8 cellular contexts compared by ENCODE assay signal in the genomic region with DNA sequence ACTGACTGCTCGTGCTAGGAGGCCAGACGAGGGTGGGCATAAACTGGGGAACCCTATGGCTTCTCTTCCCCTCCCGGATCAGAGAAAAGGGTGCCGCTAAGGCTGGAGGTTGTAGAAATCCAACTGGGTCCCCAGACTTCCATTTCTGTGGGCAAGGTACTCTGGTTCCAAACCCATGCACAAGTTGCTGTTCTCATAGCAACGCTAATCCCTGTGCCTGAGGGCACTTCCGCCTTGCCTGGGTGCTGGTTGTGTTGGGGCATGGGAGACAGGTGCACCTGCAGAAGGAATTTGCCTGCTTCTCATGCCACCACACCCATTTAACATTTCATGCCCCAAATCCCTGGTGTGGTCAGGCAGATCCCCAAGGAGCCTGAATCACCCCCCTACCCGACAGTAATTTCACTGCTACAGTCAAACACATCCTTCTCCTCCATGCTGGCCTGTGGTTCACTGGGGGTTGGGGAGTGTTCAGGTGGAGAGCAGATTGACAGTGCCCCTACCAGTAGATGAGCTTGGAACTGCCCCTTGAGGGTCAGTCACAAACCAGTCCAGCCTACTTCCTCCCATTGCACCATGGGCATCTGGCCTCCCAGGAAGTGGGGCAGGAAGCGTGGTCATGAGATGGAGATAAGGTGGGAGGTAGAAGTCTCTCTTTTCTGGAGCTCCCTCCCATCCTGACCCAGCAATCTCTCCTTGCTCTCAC. TPM values are rescaled to one million over a fixed set of nuclear protein-coding genes. Genes with fewer than 3 reads are reported as not detected.
DNase-seq lines count a peak whose midpoint lies in the region; ATAC-seq, FAIRE-seq and TF ChIP-seq lines count a peak whose summit lies in the region.

No MANE protein-coding gene starts in this region.

- peak; percentile 94 for FAIRE-seq in K562 (lab: Jason Lieb, UNC)

- DNase-seq in CD8-positive, alpha-beta memory T cell = peak in 3 of 5 donors; percentile 30 to 58 (median 55)
- peak; percentile 68 for DNase-seq in GM23338 (ENCODE audit: low spot score)
- peak; percentile 82 for DNase-seq in OCI-M1 (lab: John Stamatoyannopoulos, UW)
- peak; percentile 56 to 89 (median 74) for DNase-seq in K562 (ENCODE audit: extremely low read depth in 1 of 4, low spot score in 3 of 4)
- DNase-seq in stimulated activated naive CD8-positive, alpha-beta T cell treated with anti-CD3 and anti-CD28 coated beads, Interleukin-15, amount 100 ng/mL, for 72 hours = peak in 1 of 2 donors; percentile 50

- H3K9me1 ChIP-seq in K562 (ENCODE audit: control insufficient read depth, insufficient read depth, low read length) = no peaks in the 10 kb centered on the region

- peak overlapping the region; percentile 71 to 94 for H3K9ac ChIP-seq in K562 (ENCODE audit: insufficient read depth in 1 of 2, low read depth in 2 of 2, low read length in 2 of 2)

- WGBS in K562 (ENCODE audit: insufficient coverage, low coverage, missing lambda C conversion rate) = 0% methylated on average over 8 of the region's 8 CpGs

- H4K20me1 ChIP-seq in GM23338 (replicated peaks; ENCODE audit: insufficient read depth) (no peaks in the 10 kb centered on the region), K562 (replicated peaks; ENCODE audit: control insufficient read depth, insufficient read depth, low read length) (peaks cover 18% of the 10 kb centered on the region)

- H3K27me3 ChIP-seq in CD8-positive, alpha-beta memory T cell (ENCODE audit: insufficient read depth, low read length, poor library complexity, severe bottlenecking) = no peaks in the 10 kb centered on the region
- H3K27me3 ChIP-seq in GM23338 (ENCODE audit: insufficient read depth) (peaks cover 20% of the 10 kb centered on the region), K562 (ENCODE audit: control insufficient read depth in 2 of 2, insufficient read depth in 2 of 2, low read length in 2 of 2) (no peaks in the 10 kb centered on the region), layer of hippocampus (ENCODE audit: control insufficient read depth, insufficient read depth, low read length) (no peaks in the 10 kb centered on the region)

- in situ Hi-C loops in K562 (cut with MboI) = no loop called here

- no peak for TF ChIP-seq CTCF in GM23338 (conservative IDR thresholded peaks at IDR 0.05; ENCODE audit: low read depth in 2 of 2)
- TF ChIP-seq CTCF in K562 (IDR thresholded peaks at IDR 0.05 in 2 of 3, conservative IDR thresholded peaks at IDR 0.05 in 1 of 3; ENCODE audit: insufficient read depth in 2 of 3, low read depth in 1 of 3, low read length in 3 of 3) = no peak

- H3K4me2 ChIP-seq in GM23338 (peak overlapping the region; percentile 99), K562 (ENCODE audit: insufficient read depth, low read length) (peak overlapping the region; percentile 99)

- H3K9me2 ChIP-seq in GM23338 (ENCODE audit: insufficient read depth) = no peaks in the 10 kb centered on the region

- POLR2A ChIA-PET in CD8-positive, alpha-beta memory T cell (lab: Charles Lee) = interaction anchor here (0.5 to 2.8 kb wide), 5 partner anchors 10 to 40 kb away, joined by 3 to 22 read pairs (median 9); partner anchors contain the start of genes HINFP and VPS11
- POLR2A ChIA-PET in K562 (lab: Yijun Ruan, JAX) = interaction anchor here (0.5 to 5.8 kb wide), 12 partner anchors 10 to 539 kb away, joined by 3 to 75 read pairs (median 4); partner anchors contain the start of genes HINFP, MCAM and NLRX1

- peaks cover 14% of the 10 kb centered on the region for H3F3A ChIP-seq in GM23338 (replicated peaks; ENCODE audit: low read depth)

- TF ChIP-seq EP300 in K562 (IDR thresholded peaks at IDR 0.05; ENCODE audit: low read length) = peak; percentile 61; the same call in 1 of the 2 replicates

- H3K27ac ChIP-seq in CD8-positive, alpha-beta memory T cell (ENCODE audit: low read depth, low read length) = peak overlapping the region; percentile 82
- H3K27ac ChIP-seq in GM23338 (ENCODE audit: low read depth) (no peak overlapping the region), K562 (ENCODE audit: extremely low read depth, low read depth, low read length) (peak overlapping the region; percentile 83), layer of hippocampus (ENCODE audit: low read depth, low read length) (peak overlapping the region; percentile 54)

- H2AFZ ChIP-seq in GM23338 = peak overlapping the region; percentile 89
- H2AFZ ChIP-seq in K562 (ENCODE audit: low read depth, low read length) = peak overlapping the region; percentile 64

- peaks cover 19% of the 10 kb centered on the region for H3K36me3 ChIP-seq in CD8-positive, alpha-beta memory T cell (ENCODE audit: insufficient read depth, low read length)
- H3K36me3 ChIP-seq in GM23338 (ENCODE audit: insufficient read depth) (no peaks in the 10 kb centered on the region), K562 (ENCODE audit: control insufficient read depth, insufficient read depth, low read length) (peaks cover 46% of the 10 kb centered on the region; the same call in 2 of the 3 replicates)

- H3K4me3 Mint-ChIP-seq in CD8-positive, alpha-beta memory T cell = peak overlapping the region; percentile 88 to 98 (median 91)
- H3K4me3 Mint-ChIP-seq in GM23338 = peak overlapping the region; percentile 76
- H3K4me3 Mint-ChIP-seq in stimulated activated naive CD8-positive, alpha-beta T cell treated with anti-CD3 and anti-CD28 coated beads, Interleukin-15, amount 100 ng/mL, for 72 hours = peak overlapping the region; percentile 96

- H3K4me1 ChIP-seq in CD8-positive, alpha-beta memory T cell (ENCODE audit: insufficient read depth, low read length) = peaks cover 36% of the 10 kb centered on the region
- peaks cover 23% of the 10 kb centered on the region for H3K4me1 ChIP-seq in GM23338 (ENCODE audit: insufficient read depth)
- peaks cover 35 to 37% of the 10 kb centered on the region in 2 experiments for H3K4me1 ChIP-seq in K562 (replicated peaks in 1 of 2; ENCODE audit: control insufficient read depth in 2 of 2, insufficient read depth in 2 of 2, low read length in 2 of 2)

- intact Hi-C loops in K562 (cut with micrococcal nuclease) = loop anchor here (5.0 kb wide), 1 partner anchor 269 kb away; no protein-coding TSS in a partner anchor

- CTCF ChIA-PET in CD8-positive, alpha-beta memory T cell (lab: Charles Lee) = interaction anchor here (1.0 to 1.8 kb wide), 3 partner anchors 14 to 104 kb away, joined by 3 to 5 read pairs (median 3); a partner anchor contains a TSS
- CTCF ChIA-PET in K562 (lab: Yijun Ruan, JAX; ENCODE audit: low intra/inter-chr PET ratio) = no interaction called here

- H3K4me3 ChIP-seq in CD8-positive, alpha-beta memory T cell (ENCODE audit: low read length) = peak overlapping the region; percentile 90
- H3K4me3 ChIP-seq in GM23338 = peak overlapping the region; percentile 84
- H3K4me3 ChIP-seq in K562 = peak overlapping the region; percentile 94

- ATAC-seq in GM23338 (peak; percentile 23), K562 (peak; percentile 71), HG02973 (IDR thresholded peaks at IDR 0.05; ENCODE audit: unreplicated experiment) (no peak), GM21367 (IDR thresholded peaks at IDR 0.05; ENCODE audit: unreplicated experiment) (no peak)
- ATAC-seq in stimulated activated naive CD8-positive, alpha-beta T cell treated with anti-CD3 and anti-CD28 coated beads, Interleukin-15, amount 100 ng/mL, for 72 hours = peak; percentile 43

- no peaks in the 10 kb centered on the region for H3K9me3 ChIP-seq in CD8-positive, alpha-beta memory T cell (ENCODE audit: low read length)
- no peaks in the 10 kb centered on the region for H3K9me3 ChIP-seq in K562 (replicated peaks; ENCODE audit: control insufficient read depth, insufficient read depth, low read depth, low read length)

- no peaks in the 10 kb centered on the region for H3K79me2 ChIP-seq in GM23338 (replicated peaks; ENCODE audit: insufficient read depth)
- H3K79me2 ChIP-seq in K562 (ENCODE audit: control insufficient read depth, insufficient read depth, low read length) = peaks cover 41% of the 10 kb centered on the region

- TF ChIP-seq RAD21 in K562 (CRISPR knock-in tag; conservative IDR thresholded peaks at IDR 0.05 in 1 of 2, IDR thresholded peaks at IDR 0.05 in 1 of 2) = no peak

- peaks cover 5 to 39% (median 6%) of the 10 kb centered on the region in 3 donors for H3K36me3 Mint-ChIP-seq in CD8-positive, alpha-beta memory T cell
- H3K36me3 Mint-ChIP-seq in GM23338 (ENCODE audit: low read depth) = no peaks in the 10 kb centered on the region; the same call in 2 of the 3 replicates

- peaks cover 38 to 48% (median 43%) of the 10 kb centered on the region in 3 donors for H3K4me1 Mint-ChIP-seq in CD8-positive, alpha-beta memory T cell
- H3K4me1 Mint-ChIP-seq in GM23338 = peaks cover 28% of the 10 kb centered on the region
- peaks cover 60% of the 10 kb centered on the region for H3K4me1 Mint-ChIP-seq in stimulated activated naive CD8-positive, alpha-beta T cell treated with anti-CD3 and anti-CD28 coated beads, Interleukin-15, amount 100 ng/mL, for 72 hours

- peak overlapping the region; percentile 79 to 93 (median 90) for H3K27ac Mint-ChIP-seq in CD8-positive, alpha-beta memory T cell
- H3K27ac Mint-ChIP-seq in GM23338 = no peak overlapping the region
- H3K27ac Mint-ChIP-seq in stimulated activated naive CD8-positive, alpha-beta T cell treated with anti-CD3 and anti-CD28 coated beads, Interleukin-15, amount 100 ng/mL, for 72 hours = peak overlapping the region; percentile 92

- H3K9me3 Mint-ChIP-seq in CD8-positive, alpha-beta memory T cell = no peaks in the 10 kb centered on the region
- H3K9me3 Mint-ChIP-seq in GM23338 = no peaks in the 10 kb centered on the region
- no peaks in the 10 kb centered on the region for H3K9me3 Mint-ChIP-seq in stimulated activated naive CD8-positive, alpha-beta T cell treated with anti-CD3 and anti-CD28 coated beads, Interleukin-15, amount 100 ng/mL, for 72 hours

- BruUV-seq in K562 (replicated peaks; lab: Mats Ljungman, UMichigan) = TSS peak; percentile 77

- no peaks in the 10 kb centered on the region for H3K27me3 Mint-ChIP-seq in CD8-positive, alpha-beta memory T cell
- peaks cover 21% of the 10 kb centered on the region for H3K27me3 Mint-ChIP-seq in GM23338 (ENCODE audit: insufficient read depth, low read depth, poor library complexity)
- H3K27me3 Mint-ChIP-seq in stimulated activated naive CD8-positive, alpha-beta T cell treated with anti-CD3 and anti-CD28 coated beads, Interleukin-15, amount 100 ng/mL, for 72 hours = no peaks in the 10 kb centered on the region

- peak; percentile 72 for TF ChIP-seq POLR2A in K562 (conservative IDR thresholded peaks at IDR 0.05)

RNA-seq across cellular contexts. Expression of gene C2CD2L, which starts 1.2 kb away (rescaled TPM):
- 10 to 100 TPM; 26.3 to 26.5 TPM for total RNA-seq in CD8-positive, alpha-beta memory T cell
- 9.9 TPM for polyA plus RNA-seq in CD8-positive, alpha-beta memory T cell
- 2.3 and 4.4 TPM in 2 replicates for total RNA-seq in GM23338 (2014; rRNA removed; shearing (Covaris generic))
- 1.4 TPM in 2 replicates for polyA plus RNA-seq in GM23338 (2016; fragmentation: Nextera tagmentation; extraction: Ambion mirVana)
- total RNA-seq in K562 (2011; cell fraction: chromatin; rRNA removed; ENCODE audit: low replicate concordance) = 55.3 and 136 TPM in 2 replicates
- 108 and 111 TPM in 2 replicates for total RNA-seq in K562 (2011; cell fraction: nucleolus; rRNA removed)
- total RNA-seq in K562 (2011; cell fraction: nucleoplasm; rRNA removed) = 77.1 and 102 TPM in 2 replicates
- total RNA-seq in K562 (2014; rRNA removed) = 16.9 and 23.8 TPM in 2 replicates
- total RNA-seq in K562 (2014; rRNA removed; fragmentation: Illumina TruSeq; extraction: Trizol) = 6.9 and 11.8 TPM in 2 replicates
- 14.8 and 15.6 TPM in 2 replicates for total RNA-seq in K562 (2015; rRNA removed; fragmentation: Illumina TruSeq; extraction: Trizol)
- 34.1 and 41.2 TPM in 2 replicates for total RNA-seq in K562 (2021)
- 10.8 and 19.6 TPM in 2 replicates for polyA plus RNA-seq in K562 (2011; rRNA removed)
- polyA plus RNA-seq in K562 (2011; cell fraction: cytosol; rRNA removed) = 13.0 and 21.3 TPM in 2 replicates
- 40.4 and 77.6 TPM in 2 replicates for polyA plus RNA-seq in K562 (2011; cell fraction: nucleus; rRNA removed)
- 20.0 and 49.0 TPM in 2 replicates for polyA plus RNA-seq in K562 (2012)
- 29.7 and 34.7 TPM in 2 replicates for polyA plus RNA-seq in K562 (2014; fragmentation: Illumina TruSeq; extraction: Trizol)
- polyA plus RNA-seq in K562 (2014; fragmentation: Nextera tagmentation; extraction: Ambion mirVana) = 1 to 10 TPM in 1 of 2 experiments, under 1 TPM in 1; 0.66 to 1.0 TPM
- polyA plus RNA-seq in K562 (2014; rRNA removed) = 22.4 and 25.7 TPM in 2 replicates
- polyA minus RNA-seq in K562 (2011; rRNA and poly(A)+ RNA removed) = 14.8 and 15.7 TPM in 2 replicates
- polyA minus RNA-seq in K562 (2011; cell fraction: cytosol; rRNA and poly(A)+ RNA removed) = 14.0 and 18.9 TPM in 2 replicates
- 42.3 and 43.5 TPM in 2 replicates for polyA minus RNA-seq in K562 (2011; cell fraction: nucleus; rRNA and poly(A)+ RNA removed)

RNA-seq across cellular contexts. Expression of gene DPAGT1, which starts 6.7 kb away (rescaled TPM):
- total RNA-seq in CD8-positive, alpha-beta memory T cell = 10 to 100 TPM; 69.7 to 78.6 TPM
- 45.7 TPM for polyA plus RNA-seq in CD8-positive, alpha-beta memory T cell
- 36.4 and 37.2 TPM in 2 replicates for total RNA-seq in GM23338 (2014; rRNA removed; shearing (Covaris generic))
- 48.3 and 52.6 TPM in 2 replicates for polyA plus RNA-seq in GM23338 (2016; fragmentation: Nextera tagmentation; extraction: Ambion mirVana)
- 270 and 472 TPM in 2 replicates for total RNA-seq in K562 (2011; cell fraction: chromatin; rRNA removed; ENCODE audit: low replicate concordance)
- total RNA-seq in K562 (2011; cell fraction: nucleolus; rRNA removed) = 367 and 397 TPM in 2 replicates
- total RNA-seq in K562 (2011; cell fraction: nucleoplasm; rRNA removed) = 334 and 339 TPM in 2 replicates
- total RNA-seq in K562 (2014; rRNA removed) = 29.9 and 44.1 TPM in 2 replicates
- 42.2 and 43.8 TPM in 2 replicates for total RNA-seq in K562 (2014; rRNA removed; fragmentation: Illumina TruSeq; extraction: Trizol)
- total RNA-seq in K562 (2015; rRNA removed; fragmentation: Illumina TruSeq; extraction: Trizol) = 35.3 and 40.0 TPM in 2 replicates
- total RNA-seq in K562 (2021) = 79.3 and 85.8 TPM in 2 replicates
- 85.0 and 126 TPM in 2 replicates for polyA plus RNA-seq in K562 (2011; rRNA removed)
- 181 and 307 TPM in 2 replicates for polyA plus RNA-seq in K562 (2011; cell fraction: cytosol; rRNA removed)
- polyA plus RNA-seq in K562 (2011; cell fraction: nucleus; rRNA removed) = 605 and 868 TPM in 2 replicates
- polyA plus RNA-seq in K562 (2012) = 55.2 and 59.1 TPM in 2 replicates
- polyA plus RNA-seq in K562 (2014; fragmentation: Illumina TruSeq; extraction: Trizol) = 112 and 113 TPM in 2 replicates
- 100 to 1,000 TPM in 1 of 2 experiments, 10 to 100 TPM in 1; 91.1 to 135 TPM for polyA plus RNA-seq in K562 (2014; fragmentation: Nextera tagmentation; extraction: Ambion mirVana)
- 61.3 and 79.2 TPM in 2 replicates for polyA plus RNA-seq in K562 (2014; rRNA removed)
- polyA minus RNA-seq in K562 (2011; rRNA and poly(A)+ RNA removed) = 93.3 and 126 TPM in 2 replicates
- 33.0 and 58.4 TPM in 2 replicates for polyA minus RNA-seq in K562 (2011; cell fraction: cytosol; rRNA and poly(A)+ RNA removed)
- 82.9 and 117 TPM in 2 replicates for polyA minus RNA-seq in K562 (2011; cell fraction: nucleus; rRNA and poly(A)+ RNA removed)

RNA-seq across cellular contexts. Expression of gene HINFP, which starts 13.1 kb away (rescaled TPM):
- 10 to 100 TPM; 26.8 to 29.1 TPM for total RNA-seq in CD8-positive, alpha-beta memory T cell
- 14.6 TPM for polyA plus RNA-seq in CD8-positive, alpha-beta memory T cell
- 29.2 and 29.6 TPM in 2 replicates for total RNA-seq in GM23338 (2014; rRNA removed; shearing (Covaris generic))
- polyA plus RNA-seq in GM23338 (2016; fragmentation: Nextera tagmentation; extraction: Ambion mirVana) (12.6 and 12.8 TPM in 2 replicates), K562 (2011; rRNA removed) (29.4 and 41.9 TPM in 2 replicates), K562 (2014; fragmentation: Illumina TruSeq; extraction: Trizol) (19.1 and 21.5 TPM in 2 replicates), K562 (2014; fragmentation: Nextera tagmentation; extraction: Ambion mirVana) (10 to 100 TPM; 22.5 to 34.1 TPM), K562 (2014; rRNA removed) (24.0 and 30.5 TPM in 2 replicates)
- total RNA-seq in K562 (2011; cell fraction: chromatin; rRNA removed; ENCODE audit: low replicate concordance) = 110 and 177 TPM in 2 replicates
- total RNA-seq in K562 (2011; cell fraction: nucleolus; rRNA removed) = 95.9 and 97.1 TPM in 2 replicates
- total RNA-seq in K562 (2011; cell fraction: nucleoplasm; rRNA removed) = 112 and 129 TPM in 2 replicates
- total RNA-seq in K562 (2014; rRNA removed) (15.1 and 17.0 TPM in 2 replicates), K562 (2014; rRNA removed; fragmentation: Illumina TruSeq; extraction: Trizol) (14.5 and 15.8 TPM in 2 replicates), K562 (2015; rRNA removed; fragmentation: Illumina TruSeq; extraction: Trizol) (13.8 and 13.9 TPM in 2 replicates), K562 (2021) (23.5 and 24.6 TPM in 2 replicates)
- 33.8 and 41.0 TPM in 2 replicates for polyA plus RNA-seq in K562 (2011; cell fraction: cytosol; rRNA removed)
- 89.9 and 99.2 TPM in 2 replicates for polyA plus RNA-seq in K562 (2011; cell fraction: nucleus; rRNA removed)
- 15.5 and 24.5 TPM in 2 replicates for polyA plus RNA-seq in K562 (2012)
- polyA minus RNA-seq in K562 (2011; rRNA and poly(A)+ RNA removed) = 32.2 and 33.0 TPM in 2 replicates
- polyA minus RNA-seq in K562 (2011; cell fraction: cytosol; rRNA and poly(A)+ RNA removed) = 8.2 and 17.7 TPM in 2 replicates
- polyA minus RNA-seq in K562 (2011; cell fraction: nucleus; rRNA and poly(A)+ RNA removed) = 28.0 and 41.1 TPM in 2 replicates

RNA-seq across cellular contexts. Expression of gene HMBS, which starts 23.6 kb away (rescaled TPM):
- total RNA-seq in CD8-positive, alpha-beta memory T cell = 10 to 100 TPM; 35.5 to 38.4 TPM
- 21.8 TPM for polyA plus RNA-seq in CD8-positive, alpha-beta memory T cell
- total RNA-seq in GM23338 (2014; rRNA removed; shearing (Covaris generic)) = 91.7 and 107 TPM in 2 replicates
- polyA plus RNA-seq in GM23338 (2016; fragmentation: Nextera tagmentation; extraction: Ambion mirVana) = 101 and 105 TPM in 2 replicates
- total RNA-seq in K562 (2011; cell fraction: chromatin; rRNA removed; ENCODE audit: low replicate concordance) = 269 and 490 TPM in 2 replicates
- 337 and 417 TPM in 2 replicates for total RNA-seq in K562 (2011; cell fraction: nucleolus; rRNA removed)
- total RNA-seq in K562 (2011; cell fraction: nucleoplasm; rRNA removed) = 304 and 321 TPM in 2 replicates
- total RNA-seq in K562 (2014; rRNA removed) = 82.8 and 118 TPM in 2 replicates
- 108 and 113 TPM in 2 replicates for total RNA-seq in K562 (2014; rRNA removed; fragmentation: Illumina TruSeq; extraction: Trizol)
- total RNA-seq in K562 (2015; rRNA removed; fragmentation: Illumina TruSeq; extraction: Trizol) = 52.3 and 56.9 TPM in 2 replicates
- 272 and 282 TPM in 2 replicates for total RNA-seq in K562 (2021)
- 311 and 380 TPM in 2 replicates for polyA plus RNA-seq in K562 (2011; rRNA removed)
- polyA plus RNA-seq in K562 (2011; cell fraction: cytosol; rRNA removed) = 268 and 371 TPM in 2 replicates
- polyA plus RNA-seq in K562 (2011; cell fraction: nucleus; rRNA removed) = 618 and 678 TPM in 2 replicates
- polyA plus RNA-seq in K562 (2012) = 146 and 173 TPM in 2 replicates
- 286 and 323 TPM in 2 replicates for polyA plus RNA-seq in K562 (2014; fragmentation: Illumina TruSeq; extraction: Trizol)
- polyA plus RNA-seq in K562 (2014; fragmentation: Nextera tagmentation; extraction: Ambion mirVana) = 100 to 1,000 TPM; 308 to 385 TPM
- polyA plus RNA-seq in K562 (2014; rRNA removed) = 294 and 314 TPM in 2 replicates
- 161 and 230 TPM in 2 replicates for polyA minus RNA-seq in K562 (2011; rRNA and poly(A)+ RNA removed)
- polyA minus RNA-seq in K562 (2011; cell fraction: cytosol; rRNA and poly(A)+ RNA removed) = 85.6 and 104 TPM in 2 replicates
- 144 and 221 TPM in 2 replicates for polyA minus RNA-seq in K562 (2011; cell fraction: nucleus; rRNA and poly(A)+ RNA removed)

RNA-seq across cellular contexts. Expression of gene ABCG4, which starts 40.5 kb away (rescaled TPM):
- under 1 TPM; 0.11 to 0.18 TPM for total RNA-seq in CD8-positive, alpha-beta memory T cell
- not detected for polyA plus RNA-seq in CD8-positive, alpha-beta memory T cell
- 1.0 and 1.2 TPM in 2 replicates for total RNA-seq in GM23338 (2014; rRNA removed; shearing (Covaris generic))
- polyA plus RNA-seq in GM23338 (2016; fragmentation: Nextera tagmentation; extraction: Ambion mirVana) = 0.58 and 0.94 TPM in 2 replicates
- 0.37 and 1.3 TPM in 2 replicates for total RNA-seq in K562 (2011; cell fraction: chromatin; rRNA removed; ENCODE audit: low replicate concordance)
- total RNA-seq in K562 (2011; cell fraction: nucleolus; rRNA removed) = 0.13 and 0.50 TPM in 2 replicates
- total RNA-seq in K562 (2011; cell fraction: nucleoplasm; rRNA removed) = 0.66 and 0.99 TPM in 2 replicates
- 0.09 TPM in 1 of 2 replicates, not detected in the other for total RNA-seq in K562 (2014; rRNA removed)
- not detected in 2 replicates for total RNA-seq in K562 (2014; rRNA removed; fragmentation: Illumina TruSeq; extraction: Trizol)
- total RNA-seq in K562 (2015; rRNA removed; fragmentation: Illumina TruSeq; extraction: Trizol) = not detected in 2 replicates
- 0.11 and 0.13 TPM in 2 replicates for total RNA-seq in K562 (2021)
- 0.04 and 0.08 TPM in 2 replicates for polyA plus RNA-seq in K562 (2011; rRNA removed)
- 0.04 and 0.12 TPM in 2 replicates for polyA plus RNA-seq in K562 (2011; cell fraction: cytosol; rRNA removed)
- 0.59 and 0.63 TPM in 2 replicates for polyA plus RNA-seq in K562 (2011; cell fraction: nucleus; rRNA removed)
- polyA plus RNA-seq in K562 (2012) = 0.13 TPM in 1 of 2 replicates, not detected in the other
- 0.07 and 0.11 TPM in 2 replicates for polyA plus RNA-seq in K562 (2014; fragmentation: Illumina TruSeq; extraction: Trizol)
- not detected for polyA plus RNA-seq in K562 (2014; fragmentation: Nextera tagmentation; extraction: Ambion mirVana)
- 0.03 and 0.05 TPM in 2 replicates for polyA plus RNA-seq in K562 (2014; rRNA removed)
- polyA minus RNA-seq in K562 (2011; rRNA and poly(A)+ RNA removed) = 0.11 and 0.21 TPM in 2 replicates
- not detected in 2 replicates for polyA minus RNA-seq in K562 (2011; cell fraction: cytosol; rRNA and poly(A)+ RNA removed)
- 0.33 and 0.54 TPM in 2 replicates for polyA minus RNA-seq in K562 (2011; cell fraction: nucleus; rRNA and poly(A)+ RNA removed)

Comparison
In these comparisons a context has a peak if more than half of its experiments do, and no peak if none do; other contexts are left out.
1. ATAC-seq: peak in GM23338 (single experiment), K562 (single experiment) and stimulated activated naive CD8-positive, alpha-beta T cell treated with anti-CD3 and anti-CD28 coated beads, Interleukin-15, amount 100 ng/mL, for 72 hours (single experiment); none in HG02973 (single experiment) and GM21367 (single experiment).
2. Peak in every context shown above with its lines, with median percentiles within 50 percentile points of each other: H3K4me3 ChIP-seq and H3K4me3 Mint-ChIP-seq.